ENCODE assay signal across 26 cellular contexts in the genomic region with DNA sequence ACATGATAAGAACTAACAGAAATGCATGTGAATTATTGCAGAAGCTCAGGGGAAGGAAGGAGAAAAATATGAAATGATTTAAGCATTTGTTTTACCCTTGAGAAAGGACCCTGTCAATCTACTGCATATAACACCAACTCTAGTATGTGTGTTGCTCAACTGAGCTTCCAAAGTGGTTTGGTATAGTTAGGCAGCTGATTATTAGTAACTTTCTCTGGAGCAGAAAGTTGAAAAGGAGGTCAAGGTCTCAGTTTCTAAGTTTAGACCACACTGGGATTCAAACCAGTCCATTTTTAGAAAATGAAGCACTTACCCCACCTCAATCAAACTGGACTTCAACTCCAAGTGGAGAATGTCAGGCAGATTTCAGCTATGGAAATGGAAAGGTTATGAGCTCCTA.
A peak's percentile ranks its signal among the peaks of the same experiment; 100 is the strongest.
DNase-seq lines count a peak whose midpoint lies in the region; ATAC-seq and TF ChIP-seq lines count a peak whose summit lies in the region.
"Had no signal": no experiment of that assay in that cellular context is flagged by ENCODE, and none has a peak within 500 bp of the region (broad histone marks: within the 10 kb centered on the region; RNA-seq: fewer than 3 reads in every experiment).

No MANE protein-coding gene starts in this region.

- ATAC-seq in heart right ventricle = peak; percentile 63 to 91 (median 86)
- ATAC-seq in GM19397 (IDR thresholded peaks at IDR 0.05; ENCODE audit: unreplicated experiment) = no peak
- ATAC-seq in activated CD8-positive, alpha-beta T cell treated with anti-CD3 and anti-CD28 coated beads, Interleukin-2, amount 10 ng/mL, durations not matched to agents 7 days and 5 days = no peak
- ATAC-seq in HG03565 (IDR thresholded peaks at IDR 0.05; ENCODE audit: unreplicated experiment) = no peak
- ATAC-seq: A549 had no signal

- H3K36me3 Mint-ChIP-seq in activated CD8-positive, alpha-beta T cell treated with anti-CD3 and anti-CD28 coated beads, Interleukin-2, amount 10 ng/mL, durations not matched to agents 7 days and 5 days (ENCODE audit: low read depth) = no peaks in the 10 kb centered on the region
- H3K36me3 Mint-ChIP-seq: naive B cell, type B pancreatic cell had no signal

- DNase-seq in AG10803 (ENCODE audit: low read depth) (peak; percentile 56), ascending aorta (ENCODE audit: low spot score in 2 of 2) (no peak), heart right ventricle (no peak), renal cortical epithelial cell (ENCODE audit: low read depth) (peak; percentile 40), NCI-H187 (lab: John Stamatoyannopoulos, UW) (no peak)
- no peak for DNase-seq in activated CD8-positive, alpha-beta T cell treated with anti-CD3 and anti-CD28 coated beads, Interleukin-2, amount 10 ng/mL, durations not matched to agents 7 days and 5 days
- DNase-seq: activated CD4-positive, alpha-beta memory T cell treated with anti-CD3 and anti-CD28 coated beads, Interleukin-2, amount 10 ng/mL, durations not matched to agents 7 days and 5 days; activated gamma-delta T cell; activated T-cell treated with anti-CD3 and anti-CD28 coated beads for 4 hours; adrenal gland; Calu3; caudate nucleus; dermis blood vessel endothelial cell; EL; KG1; naive B cell; NCI-H1694; nucleus accumbens; stimulated activated CD4-positive, alpha-beta T cell treated with anti-CD3 and anti-CD28 coated beads, Interleukin-15, amount 100 ng/mL, for 24 hours; T1000 had no signal

- no peak overlapping the region for H3K27ac Mint-ChIP-seq in activated CD8-positive, alpha-beta T cell treated with anti-CD3 and anti-CD28 coated beads, Interleukin-2, amount 10 ng/mL, durations not matched to agents 7 days and 5 days
- H3K27ac Mint-ChIP-seq: activated CD4-positive, alpha-beta memory T cell treated with anti-CD3 and anti-CD28 coated beads, Interleukin-2, amount 10 ng/mL, durations not matched to agents 7 days and 5 days; naive B cell; type B pancreatic cell had no signal

- H3K4me1 ChIP-seq in ascending aorta (peaks cover 0 to 19% of the 10 kb centered on the region in 2 donors), heart right ventricle (peaks cover 0 to 34% (median 10%) of the 10 kb centered on the region in 9 donors)
- H3K4me1 ChIP-seq: adrenal gland had no signal

- POLR2A ChIA-PET in activated CD8-positive, alpha-beta T cell treated with anti-CD3 and anti-CD28 coated beads, Interleukin-2, amount 10 ng/mL, durations not matched to agents 7 days and 5 days (lab: Charles Lee) = no interaction called here

- H3K9me3 Mint-ChIP-seq in activated CD8-positive, alpha-beta T cell treated with anti-CD3 and anti-CD28 coated beads, Interleukin-2, amount 10 ng/mL, durations not matched to agents 7 days and 5 days (ENCODE audit: insufficient read depth) = peaks cover 5% of the 10 kb centered on the region
- H3K9me3 Mint-ChIP-seq: activated CD4-positive, alpha-beta memory T cell treated with anti-CD3 and anti-CD28 coated beads, Interleukin-2, amount 10 ng/mL, durations not matched to agents 7 days and 5 days had no signal

- H3K27me3 ChIP-seq in ascending aorta (no peaks in the 10 kb centered on the region), heart right ventricle (no peaks in the 10 kb centered on the region)
- H3K27me3 ChIP-seq: adrenal gland had no signal

- H3K36me3 ChIP-seq in ascending aorta = no peaks in the 10 kb centered on the region
- H3K36me3 ChIP-seq in heart right ventricle = no peaks in the 10 kb centered on the region
- H3K36me3 ChIP-seq: adrenal gland had no signal

- H3K4me3 Mint-ChIP-seq in activated CD8-positive, alpha-beta T cell treated with anti-CD3 and anti-CD28 coated beads, Interleukin-2, amount 10 ng/mL, durations not matched to agents 7 days and 5 days = no peak overlapping the region
- H3K4me3 Mint-ChIP-seq: activated CD4-positive, alpha-beta memory T cell treated with anti-CD3 and anti-CD28 coated beads, Interleukin-2, amount 10 ng/mL, durations not matched to agents 7 days and 5 days; naive B cell; type B pancreatic cell had no signal

- intact Hi-C loops in ascending aorta (cut with DNase I) = no loop called here
- intact Hi-C loops in heart right ventricle (cut with DNase I) = loop anchor here in 4 of 10 donors (5.0 to 10.0 kb wide), 3 partner anchors 120 to 147 kb away; partner anchors contain the start of gene CDC42EP3 (in 3 of the 4)

- TF ChIP-seq CTCF in AG10803 (conservative IDR thresholded peaks at IDR 0.05; ENCODE audit: low read length) (no peak), ascending aorta (IDR thresholded peaks at IDR 0.05) (no peak), heart right ventricle (IDR thresholded peaks at IDR 0.05) (no peak)

- CTCF ChIA-PET in activated CD8-positive, alpha-beta T cell treated with anti-CD3 and anti-CD28 coated beads, Interleukin-2, amount 10 ng/mL, durations not matched to agents 7 days and 5 days (lab: Charles Lee) = interaction anchor here (0.9 kb wide), 1 partner anchor 37 kb away, joined by 3 read pairs; no protein-coding TSS in a partner anchor

- H3K4me3 ChIP-seq in AG10803 (ENCODE audit: low read length) = no peak overlapping the region
- no peak overlapping the region for H3K4me3 ChIP-seq in ascending aorta
- H3K4me3 ChIP-seq in heart right ventricle = no peak overlapping the region
- H3K4me3 ChIP-seq: A549, adrenal gland had no signal

- H3K27ac ChIP-seq in ascending aorta (peak overlapping the region; percentile 12 to 64), heart right ventricle (peak overlapping the region; percentile 29 to 85 (median 70))
- H3K27ac ChIP-seq: adrenal gland, C4-2B, RWPE1 had no signal

- H3K9me3 ChIP-seq in ascending aorta = no peaks in the 10 kb centered on the region
- H3K9me3 ChIP-seq in heart right ventricle = no peaks in the 10 kb centered on the region
- H3K9me3 ChIP-seq: A549, adrenal gland had no signal

- peaks cover 3% of the 10 kb centered on the region for H3K4me1 Mint-ChIP-seq in activated CD8-positive, alpha-beta T cell treated with anti-CD3 and anti-CD28 coated beads, Interleukin-2, amount 10 ng/mL, durations not matched to agents 7 days and 5 days (ENCODE audit: low read depth)
- H3K4me1 Mint-ChIP-seq: activated CD4-positive, alpha-beta memory T cell treated with anti-CD3 and anti-CD28 coated beads, Interleukin-2, amount 10 ng/mL, durations not matched to agents 7 days and 5 days had no signal

- no peaks in the 10 kb centered on the region for H3K27me3 Mint-ChIP-seq in activated CD8-positive, alpha-beta T cell treated with anti-CD3 and anti-CD28 coated beads, Interleukin-2, amount 10 ng/mL, durations not matched to agents 7 days and 5 days (ENCODE audit: low read depth)
- H3K27me3 Mint-ChIP-seq: activated CD4-positive, alpha-beta memory T cell treated with anti-CD3 and anti-CD28 coated beads, Interleukin-2, amount 10 ng/mL, durations not matched to agents 7 days and 5 days; type B pancreatic cell had no signal

Comparison
In these comparisons a context has a peak if more than half of its experiments do, and no peak if none do; other contexts are left out.
1. DNase-seq: peak in AG10803 (single experiment) and renal cortical epithelial cell (single experiment); none in ascending aorta (0 of 2), heart right ventricle (0 of 2), NCI-H187 (0 of 2) and activated CD8-positive, alpha-beta T cell treated with anti-CD3 and anti-CD28 coated beads, Interleukin-2, amount 10 ng/mL, durations not matched to agents 7 days and 5 days (single experiment).
2. ATAC-seq: peak in heart right ventricle (8 of 8); none in GM19397 (single experiment), activated CD8-positive, alpha-beta T cell treated with anti-CD3 and anti-CD28 coated beads, Interleukin-2, amount 10 ng/mL, durations not matched to agents 7 days and 5 days (single experiment) and HG03565 (single experiment).